17 cellular contexts compared by ENCODE assay signal in genomic region chr3:31648286-31648968, GRCh38.
"Had no signal": no experiment of that assay in that cellular context is flagged by ENCODE, and none has a peak within 500 bp of the region (broad histone marks: within the 10 kb centered on the region; RNA-seq: fewer than 3 reads in every experiment).

No MANE protein-coding gene starts in this region.

- H3K4me3 Mint-ChIP-seq: activated T-helper 17 cell treated with anti-CD3 and anti-CD28 coated beads, Interleukin-2, amount 50 U/mL, for 72 hours; natural killer cell had no signal

- DNase-seq: activated CD4-positive, alpha-beta T cell treated with anti-CD3 and anti-CD28 coated beads for 4 hours; activated CD8-positive, alpha-beta memory T cell treated with anti-CD3 and anti-CD28 coated beads for 24 hours; activated naive CD4-positive, alpha-beta T cell treated with anti-CD3 and anti-CD28 coated beads, Interleukin-2, amount 50 U/mL, for 16 hours; amniotic stem cell; brain microvascular endothelial cell; glutamatergic neuron; natural killer cell; sigmoid colon; stimulated activated CD4-positive, alpha-beta T cell treated with anti-CD3 and anti-CD28 coated beads, Interleukin-2, amount 100 ng/mL, for 24 hours; stimulated activated naive B cell treated with anti-CD40 and anti-IgM and Interleukin-4, amounts not matched to agents 10 μg/mL and 1 μg/mL and 100 μg/mL, for 72 hours; T-helper 1 cell; transverse colon had no signal

- H3K27me3 Mint-ChIP-seq: activated T-helper 17 cell treated with anti-CD3 and anti-CD28 coated beads, Interleukin-2, amount 50 U/mL, for 72 hours; stimulated activated naive B cell treated with anti-CD40 and anti-IgM and Interleukin-4, amounts not matched to agents 10 μg/mL and 1 μg/mL and 100 μg/mL, for 72 hours had no signal

- H3K4me1 Mint-ChIP-seq: activated T-helper 17 cell treated with anti-CD3 and anti-CD28 coated beads, Interleukin-2, amount 50 U/mL, for 72 hours; natural killer cell had no signal

- H3K27ac Mint-ChIP-seq: activated T-helper 17 cell treated with anti-CD3 and anti-CD28 coated beads, Interleukin-2, amount 50 U/mL, for 72 hours; natural killer cell; stimulated activated naive B cell treated with anti-CD40 and anti-IgM and Interleukin-4, amounts not matched to agents 10 μg/mL and 1 μg/mL and 100 μg/mL, for 72 hours had no signal

- H3K4me1 ChIP-seq: esophagus muscularis mucosa, sigmoid colon, transverse colon had no signal

- H3K27ac ChIP-seq: brain microvascular endothelial cell, dorsolateral prefrontal cortex, esophagus muscularis mucosa, sigmoid colon, transverse colon, VCaP had no signal

- H3K4me3 ChIP-seq: dorsolateral prefrontal cortex, esophagus muscularis mucosa, lung, sigmoid colon, transverse colon had no signal

- H3K27me3 ChIP-seq: brain microvascular endothelial cell, dorsolateral prefrontal cortex, esophagus muscularis mucosa, sigmoid colon, transverse colon had no signal
